In genomic region chr10:60466267-60467201, GRCh38 we compare ENCODE assay signal across 19 cellular contexts.
DNase-seq lines count a peak whose midpoint lies in the region; ATAC-seq and TF ChIP-seq lines count a peak whose summit lies in the region.
"Had no signal": no experiment of that assay in that cellular context is flagged by ENCODE, and none has a peak within 500 bp of the region (broad histone marks: within the 10 kb centered on the region; RNA-seq: fewer than 3 reads in every experiment).

No MANE protein-coding gene starts in this region.

- no peaks in the 10 kb centered on the region; the same call in 1 of the 2 replicates for H4K20me1 ChIP-seq in GM23338 (replicated peaks; ENCODE audit: insufficient read depth)

- no peaks in the 10 kb centered on the region for H3K4me1 ChIP-seq in GM23338 (ENCODE audit: insufficient read depth)
- H3K4me1 ChIP-seq: prostate gland, upper lobe of right lung had no signal

- H3K27me3 ChIP-seq in GM23338 (ENCODE audit: insufficient read depth): no peaks in the 10 kb centered on the region
- H3K27me3 ChIP-seq: upper lobe of right lung had no signal

- H3K27ac Mint-ChIP-seq in GM23338 (0 out of 2 replicates have a peak overlapping the region, but pooled peaks have one; percentile 23), glutamatergic neuron (ENCODE audit: unreplicated experiment) (no peak overlapping the region)
- H3K27ac Mint-ChIP-seq: activated B cell treated with CpG ODN at 0.5 μM for 24 hours; activated CD8-positive, alpha-beta T cell treated with anti-CD3 and anti-CD28 coated beads, Interleukin-2, amount 10 ng/mL, durations not matched to agents 7 days and 5 days; activated naive CD4-positive, alpha-beta T cell treated with anti-CD3 and anti-CD28 coated beads for 36 hours; activated T-cell treated with anti-CD3 and anti-CD28 coated beads, Interleukin-2, amount 50 U/mL, for 24 hours had no signal

- no peaks in the 10 kb centered on the region for H3K36me3 ChIP-seq in GM23338 (ENCODE audit: insufficient read depth)
- H3K36me3 ChIP-seq: prostate gland, upper lobe of right lung had no signal

- H3K27me3 Mint-ChIP-seq in GM23338 (ENCODE audit: insufficient read depth, low read depth, poor library complexity) (no peaks in the 10 kb centered on the region), glutamatergic neuron (ENCODE audit: unreplicated experiment) (no peaks in the 10 kb centered on the region)
- H3K27me3 Mint-ChIP-seq: activated B cell treated with CpG ODN at 0.5 μM for 24 hours; activated T-cell treated with anti-CD3 and anti-CD28 coated beads, Interleukin-2, amount 50 U/mL, for 24 hours had no signal

- TF ChIP-seq CTCF in GM23338 (conservative IDR thresholded peaks at IDR 0.05; ENCODE audit: low read depth in 2 of 2): peak in 1 of 2 experiments; percentile 20; a peak in 1 of 4 replicates
- TF ChIP-seq CTCF in fibroblast of the aortic adventitia (IDR thresholded peaks at IDR 0.05; ENCODE audit: insufficient read depth, low read length): peak; percentile 35
- TF ChIP-seq CTCF in glutamatergic neuron (IDR thresholded peaks at IDR 0.05; ENCODE audit: partially characterized antibody, unreplicated experiment): no peak

- DNase-seq in A172 (ENCODE audit: low spot score): peak; percentile 40
- DNase-seq in GM23338 (ENCODE audit: low spot score): peak; percentile 27
- DNase-seq in fibroblast of the aortic adventitia (ENCODE audit: low read depth): peak; percentile 13
- no peak for DNase-seq in glutamatergic neuron
- DNase-seq in amygdala (lab: John Stamatoyannopoulos, UW): no peak
- DNase-seq in stimulated activated CD4-positive, alpha-beta T cell treated with anti-CD3 and anti-CD28 coated beads, Interleukin-4, amount 100 ng/mL, for 4 hours: no peak
- DNase-seq: activated B cell treated with CpG ODN at 0.5 μM for 24 hours; activated CD8-positive, alpha-beta T cell treated with anti-CD3 and anti-CD28 coated beads, Interleukin-2, amount 10 ng/mL, durations not matched to agents 7 days and 5 days; activated naive CD4-positive, alpha-beta T cell treated with anti-CD3 and anti-CD28 coated beads for 36 hours; activated T-cell treated with anti-CD3 and anti-CD28 coated beads, Interleukin-2, amount 50 U/mL, for 24 hours; DMS79 treated with DMSO at 0.1 percent for 48 hours; Kasumi-1; NCI-H1417; NCI-H82; stimulated activated CD4-positive, alpha-beta T cell treated with anti-CD3 and anti-CD28 coated beads, Interleukin-4, amount 100 ng/mL, for 24 hours; upper lobe of right lung had no signal

- H3K9me2 ChIP-seq in GM23338 (ENCODE audit: insufficient read depth): no peaks in the 10 kb centered on the region

- H3K9me3 Mint-ChIP-seq in GM23338 (no peaks in the 10 kb centered on the region), glutamatergic neuron (ENCODE audit: unreplicated experiment) (no peaks in the 10 kb centered on the region)
- H3K9me3 Mint-ChIP-seq: activated B cell treated with CpG ODN at 0.5 μM for 24 hours; activated naive CD4-positive, alpha-beta T cell treated with anti-CD3 and anti-CD28 coated beads for 36 hours; activated T-cell treated with anti-CD3 and anti-CD28 coated beads, Interleukin-2, amount 50 U/mL, for 24 hours had no signal

- H3K79me2 ChIP-seq in GM23338 (replicated peaks; ENCODE audit: insufficient read depth): no peaks in the 10 kb centered on the region

- no peak for ATAC-seq in GM23338
- ATAC-seq in SK-N-SH treated with all-trans-retinoic acid at 6 μM for 48 hours: peak; percentile 60
- ATAC-seq in HG02981 (IDR thresholded peaks at IDR 0.05; ENCODE audit: unreplicated experiment): no peak
- ATAC-seq: activated CD8-positive, alpha-beta T cell treated with anti-CD3 and anti-CD28 coated beads, Interleukin-2, amount 10 ng/mL, durations not matched to agents 7 days and 5 days; upper lobe of right lung had no signal

- no peak overlapping the region for H3K4me2 ChIP-seq in GM23338

- H3F3A ChIP-seq in GM23338 (replicated peaks; ENCODE audit: low read depth): no peaks in the 10 kb centered on the region

- H3K4me1 Mint-ChIP-seq in GM23338 (peaks cover 4% of the 10 kb centered on the region; the same call in 2 of the 3 replicates), glutamatergic neuron (ENCODE audit: low read depth, unreplicated experiment) (no peaks in the 10 kb centered on the region)

- H2AFZ ChIP-seq in GM23338: no peak overlapping the region

- no peak overlapping the region for H3K4me3 ChIP-seq in GM23338
- no peak overlapping the region for H3K4me3 ChIP-seq in fibroblast of the aortic adventitia (ENCODE audit: low read depth, low read length)
- H3K4me3 ChIP-seq: prostate gland, upper lobe of right lung had no signal

- no peak overlapping the region for H3K4me3 Mint-ChIP-seq in GM23338
- no peak overlapping the region for H3K4me3 Mint-ChIP-seq in glutamatergic neuron (ENCODE audit: unreplicated experiment)
- H3K4me3 Mint-ChIP-seq: activated B cell treated with CpG ODN at 0.5 μM for 24 hours; activated CD8-positive, alpha-beta T cell treated with anti-CD3 and anti-CD28 coated beads, Interleukin-2, amount 10 ng/mL, durations not matched to agents 7 days and 5 days; activated naive CD4-positive, alpha-beta T cell treated with anti-CD3 and anti-CD28 coated beads for 36 hours; activated T-cell treated with anti-CD3 and anti-CD28 coated beads, Interleukin-2, amount 50 U/mL, for 24 hours had no signal

- H3K27ac ChIP-seq in GM23338 (ENCODE audit: low read depth): no peak overlapping the region
- H3K27ac ChIP-seq: prostate gland, upper lobe of right lung had no signal

- H3K36me3 Mint-ChIP-seq in GM23338 (ENCODE audit: low read depth): no peaks in the 10 kb centered on the region
- H3K36me3 Mint-ChIP-seq in glutamatergic neuron (ENCODE audit: unreplicated experiment): no peaks in the 10 kb centered on the region

TF ChIP-seq in GM23338, 12 proteins besides CTCF, POLR2A, EP300 and RAD21 (continues in another document):
- TF ChIP-seq EZH2phosphoT487 (IDR thresholded peaks at IDR 0.05; ENCODE audit: unreplicated experiment): no peak
- no peak for TF ChIP-seq NANOG (IDR thresholded peaks at IDR 0.05; ENCODE audit: borderline replicate concordance)

TF ChIP-seq in SK-N-SH treated with all-trans-retinoic acid at 6 μM for 48 hours, 23 proteins besides CTCF, POLR2A, EP300 and RAD21:
- TF ChIP-seq CSDC2 (CRISPR knock-in tag; IDR thresholded peaks at IDR 0.05) (no peak), BACH2 (CRISPR knock-in tag; IDR thresholded peaks at IDR 0.05; ENCODE audit: borderline replicate concordance) (no peak), ISL1 (CRISPR knock-in tag; IDR thresholded peaks at IDR 0.05) (peak; percentile 46)
TF ChIP-seq in SK-N-SH treated with all-trans-retinoic acid at 6 μM for 48 hours: peak in this region for 1.

Comparison
In these comparisons a context has a peak if more than half of its experiments do, and no peak if none do; other contexts are left out.
1. DNase-seq: peak in A172 (single experiment), GM23338 (single experiment) and fibroblast of the aortic adventitia (single experiment); none in glutamatergic neuron (single experiment), amygdala (0 of 56) and stimulated activated CD4-positive, alpha-beta T cell treated with anti-CD3 and anti-CD28 coated beads, Interleukin-4, amount 100 ng/mL, for 4 hours (0 of 2).